12 cellular contexts compared by ENCODE assay signal in the genomic region with DNA sequence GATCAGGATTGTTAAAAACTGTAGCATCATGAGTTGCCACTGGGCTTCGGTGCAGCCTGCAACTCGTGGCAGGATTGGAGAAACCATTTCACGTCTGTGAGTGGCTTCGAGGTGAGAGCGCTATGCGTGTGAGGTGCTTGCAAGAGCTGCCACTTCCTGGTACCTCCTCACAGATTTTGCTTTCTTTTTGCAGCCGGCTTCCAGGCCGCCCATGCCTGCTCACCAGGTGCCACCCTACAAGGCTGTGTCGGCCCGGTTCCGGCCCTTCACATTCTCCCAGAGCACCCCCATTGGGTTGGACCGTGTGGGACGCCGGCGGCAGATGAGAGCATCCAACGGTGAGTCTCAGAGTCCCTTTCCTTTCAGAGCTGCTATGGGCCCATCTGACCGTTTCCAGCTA. TPM values are rescaled to one million over a fixed set of nuclear protein-coding genes. Genes with fewer than 3 reads are reported as not detected.
A peak's percentile ranks its signal among the peaks of the same experiment; 100 is the strongest.
DNase-seq lines count a peak whose midpoint lies in the region; ATAC-seq and TF ChIP-seq lines count a peak whose summit lies in the region.
"Had no signal": no experiment of that assay in that cellular context is flagged by ENCODE, and none has a peak within 500 bp of the region (broad histone marks: within the 10 kb centered on the region; RNA-seq: fewer than 3 reads in every experiment).

No MANE protein-coding gene starts in this region.

- peak overlapping the region; percentile 23 for H3K4me3 ChIP-seq in thoracic aorta

- H3K4me3 Mint-ChIP-seq in activated naive CD4-positive, alpha-beta T cell treated with anti-CD3 and anti-CD28 coated beads for 36 hours: peak overlapping the region; percentile 87
- H3K4me3 Mint-ChIP-seq in stimulated activated naive B cell treated with anti-CD40 and anti-IgM and Interleukin-4, amounts not matched to agents 10 μg/mL and 1 μg/mL and 100 μg/mL, for 72 hours: no peak overlapping the region
- no peak overlapping the region for H3K4me3 Mint-ChIP-seq in HFFc6
- H3K4me3 Mint-ChIP-seq: nephron progenitor cell had no signal

- H3K27ac ChIP-seq in thoracic aorta: no peak overlapping the region

- peak; percentile 86 for DNase-seq in activated CD4-positive, alpha-beta T cell treated with anti-CD3 and anti-CD28 coated beads for 48 hours
- peak; percentile 92 for DNase-seq in activated naive CD4-positive, alpha-beta T cell treated with anti-CD3 and anti-CD28 coated beads for 36 hours
- DNase-seq in stimulated activated CD4-positive, alpha-beta T cell treated with anti-CD3 and anti-CD28 coated beads, Interleukin-12 subunit alpha, Interleukin-12 subunit beta, amount 100 ng/mL, for 24 hours (ENCODE audit: low read depth in 2 of 2): peak; percentile 63 to 66
- no peak for DNase-seq in thoracic aorta (ENCODE audit: low spot score)
- DNase-seq in stimulated activated naive B cell treated with anti-CD40 and anti-IgM and Interleukin-4, amounts not matched to agents 10 μg/mL and 1 μg/mL and 100 μg/mL, for 72 hours: no peak
- DNase-seq in COR-L47 (lab: John Stamatoyannopoulos, UW): no peak
- no peak for DNase-seq in HFFc6
- DNase-seq: cerebellar nuclear complex, heart right ventricle, NCI-H187, nephron progenitor cell had no signal

- peaks cover 39% of the 10 kb centered on the region for H3K36me3 Mint-ChIP-seq in activated naive CD4-positive, alpha-beta T cell treated with anti-CD3 and anti-CD28 coated beads for 36 hours (ENCODE audit: low read depth)
- H3K36me3 Mint-ChIP-seq in stimulated activated naive B cell treated with anti-CD40 and anti-IgM and Interleukin-4, amounts not matched to agents 10 μg/mL and 1 μg/mL and 100 μg/mL, for 72 hours: peaks cover 0 to 4% of the 10 kb centered on the region in 2 donors
- H3K36me3 Mint-ChIP-seq in HFFc6 (ENCODE audit: low read depth): peaks cover 19% of the 10 kb centered on the region

- H3K9me3 Mint-ChIP-seq in activated naive CD4-positive, alpha-beta T cell treated with anti-CD3 and anti-CD28 coated beads for 36 hours: no peaks in the 10 kb centered on the region
- no peaks in the 10 kb centered on the region for H3K9me3 Mint-ChIP-seq in stimulated activated naive B cell treated with anti-CD40 and anti-IgM and Interleukin-4, amounts not matched to agents 10 μg/mL and 1 μg/mL and 100 μg/mL, for 72 hours
- H3K9me3 Mint-ChIP-seq in HFFc6: no peaks in the 10 kb centered on the region
- H3K9me3 Mint-ChIP-seq: nephron progenitor cell had no signal

- peaks cover 62% of the 10 kb centered on the region for H3K4me1 Mint-ChIP-seq in activated naive CD4-positive, alpha-beta T cell treated with anti-CD3 and anti-CD28 coated beads for 36 hours (ENCODE audit: low read depth)
- peaks cover 18 to 22% of the 10 kb centered on the region in 2 donors for H3K4me1 Mint-ChIP-seq in stimulated activated naive B cell treated with anti-CD40 and anti-IgM and Interleukin-4, amounts not matched to agents 10 μg/mL and 1 μg/mL and 100 μg/mL, for 72 hours
- no peaks in the 10 kb centered on the region for H3K4me1 Mint-ChIP-seq in HFFc6 (ENCODE audit: low read depth)

- no peaks in the 10 kb centered on the region for H3K4me1 ChIP-seq in thoracic aorta (ENCODE audit: control insufficient read depth in 1 of 2, low read depth in 2 of 2)

- TF ChIP-seq CTCF in thoracic aorta (IDR thresholded peaks at IDR 0.05) (no peak), HFFc6 (IDR thresholded peaks at IDR 0.05) (no peak)

- intact Hi-C loops in activated naive CD4-positive, alpha-beta T cell treated with anti-CD3 and anti-CD28 coated beads for 36 hours (cut with micrococcal nuclease): loop anchor here (1.0 to 10.0 kb wide), 6 partner anchors 13 to 1623 kb away; a partner anchor contains a TSS

- no peaks in the 10 kb centered on the region for H3K9me3 ChIP-seq in thoracic aorta
- H3K9me3 ChIP-seq: heart right ventricle had no signal

- no peaks in the 10 kb centered on the region for H3K27me3 ChIP-seq in thoracic aorta (replicated peaks; ENCODE audit: insufficient read depth)
- H3K27me3 ChIP-seq: heart right ventricle had no signal

- ATAC-seq in thoracic aorta (ENCODE audit: insufficient number of reproducible peaks, low FRiP score, low read depth): no peak
- no peak for ATAC-seq in stimulated activated naive B cell treated with anti-CD40 and anti-IgM and Interleukin-4, amounts not matched to agents 10 μg/mL and 1 μg/mL and 100 μg/mL, for 72 hours (replicated peaks)
- ATAC-seq in HG03469 (IDR thresholded peaks at IDR 0.05; ENCODE audit: unreplicated experiment): no peak

- no peaks in the 10 kb centered on the region for H3K27me3 Mint-ChIP-seq in activated naive CD4-positive, alpha-beta T cell treated with anti-CD3 and anti-CD28 coated beads for 36 hours (ENCODE audit: low read depth)
- no peaks in the 10 kb centered on the region for H3K27me3 Mint-ChIP-seq in stimulated activated naive B cell treated with anti-CD40 and anti-IgM and Interleukin-4, amounts not matched to agents 10 μg/mL and 1 μg/mL and 100 μg/mL, for 72 hours
- peaks cover 3% of the 10 kb centered on the region for H3K27me3 Mint-ChIP-seq in HFFc6 (ENCODE audit: insufficient read depth)

- CTCF ChIA-PET in activated naive CD4-positive, alpha-beta T cell treated with anti-CD3 and anti-CD28 coated beads for 36 hours (lab: Charles Lee): interaction anchor here (0.7 to 2.3 kb wide), 7 partner anchors 10 to 190 kb away, joined by 3 to 24 read pairs (median 5); no protein-coding TSS in a partner anchor

- H3K27ac Mint-ChIP-seq in activated naive CD4-positive, alpha-beta T cell treated with anti-CD3 and anti-CD28 coated beads for 36 hours: peak overlapping the region; percentile 96
- no peak overlapping the region for H3K27ac Mint-ChIP-seq in stimulated activated naive B cell treated with anti-CD40 and anti-IgM and Interleukin-4, amounts not matched to agents 10 μg/mL and 1 μg/mL and 100 μg/mL, for 72 hours
- H3K27ac Mint-ChIP-seq in HFFc6: no peak overlapping the region
- H3K27ac Mint-ChIP-seq: nephron progenitor cell had no signal

- no peaks in the 10 kb centered on the region for H3K36me3 ChIP-seq in thoracic aorta

RNA-seq across cellular contexts. Expression of a gene that starts 57.9 kb away (rescaled TPM):
- not detected for total RNA-seq in activated naive CD4-positive, alpha-beta T cell treated with anti-CD3 and anti-CD28 coated beads for 36 hours
- total RNA-seq in thoracic aorta: under 1 TPM in 1 of 2 donors, not detected in 1; 0.41 TPM
- not detected for total RNA-seq in HFFc6 (2021; fragmentation: NEBNext Ultra II Directional; extraction: Animal tissue kit (Norgen Biotek cat#: 25700))

Comparison
In these comparisons a context has a peak if more than half of its experiments do, and no peak if none do; other contexts are left out.
1. DNase-seq: peak in activated CD4-positive, alpha-beta T cell treated with anti-CD3 and anti-CD28 coated beads for 48 hours (single experiment), activated naive CD4-positive, alpha-beta T cell treated with anti-CD3 and anti-CD28 coated beads for 36 hours (single experiment) and stimulated activated CD4-positive, alpha-beta T cell treated with anti-CD3 and anti-CD28 coated beads, Interleukin-12 subunit alpha, Interleukin-12 subunit beta, amount 100 ng/mL, for 24 hours (2 of 2); none in thoracic aorta (single experiment), stimulated activated naive B cell treated with anti-CD40 and anti-IgM and Interleukin-4, amounts not matched to agents 10 μg/mL and 1 μg/mL and 100 μg/mL, for 72 hours (single experiment), COR-L47 (single experiment) and HFFc6 (single experiment).